ENCODE assay signal across 17 cellular contexts in the genomic region with DNA sequence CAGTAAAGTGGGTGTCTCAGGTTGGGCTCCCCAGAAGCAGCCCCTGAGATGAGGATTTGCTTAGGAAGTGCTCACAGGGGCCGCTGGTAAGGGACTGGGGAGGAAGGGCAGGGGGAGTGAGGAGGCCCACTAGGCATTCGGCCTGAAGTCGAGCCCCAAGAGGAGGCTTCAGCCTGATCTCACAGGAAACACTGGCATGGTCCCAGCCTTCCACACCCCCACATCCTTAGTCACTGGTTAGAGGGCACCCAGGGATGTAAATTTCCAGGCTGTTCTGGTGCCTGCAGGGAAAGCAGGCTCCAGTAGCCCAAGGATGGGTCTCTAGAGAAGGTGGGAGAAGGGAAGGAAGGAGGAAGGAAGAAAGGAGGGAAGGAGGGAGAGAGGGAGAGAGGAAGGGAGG. TPM values are rescaled to one million over a fixed set of nuclear protein-coding genes. Genes with fewer than 3 reads are reported as not detected.
DNase-seq lines count a peak whose midpoint lies in the region; ATAC-seq and TF ChIP-seq lines count a peak whose summit lies in the region.
"Had no signal": no experiment of that assay in that cellular context is flagged by ENCODE, and none has a peak within 500 bp of the region (broad histone marks: within the 10 kb centered on the region; RNA-seq: fewer than 3 reads in every experiment).

No MANE protein-coding gene starts in this region.

- no peak overlapping the region for H3K4me3 ChIP-seq in BLaER1 treated with 17β-estradiol and CSF1 and Interleukin-3, amounts not matched to agents 10 nM and 100 nM
- H3K4me3 ChIP-seq in PC-9: no peak overlapping the region
- H3K4me3 ChIP-seq in osteoblast (ENCODE audit: insufficient read depth, low read length): no peak overlapping the region

- H4K20me1 ChIP-seq in BLaER1 treated with 17β-estradiol and CSF1 and Interleukin-3, amounts not matched to agents 10 nM and 100 nM: no peaks in the 10 kb centered on the region
- H4K20me1 ChIP-seq in PC-9 (ENCODE audit: insufficient read depth) (no peaks in the 10 kb centered on the region), osteoblast (ENCODE audit: insufficient read depth, low read length) (no peaks in the 10 kb centered on the region)

- intact Hi-C loops in PC-9 (cut with micrococcal nuclease; ENCODE audit: unreplicated experiment): loop anchor here (2.0 kb wide), 1 partner anchor 63 kb away; no protein-coding TSS in a partner anchor

- ATAC-seq in HG02610 (IDR thresholded peaks at IDR 0.05; ENCODE audit: unreplicated experiment) (no peak), GM21576 (IDR thresholded peaks at IDR 0.05; ENCODE audit: unreplicated experiment) (no peak)
- ATAC-seq: activated CD4-positive, CD25-positive, alpha-beta regulatory T cell treated with anti-CD3 and anti-CD28 coated beads, Interleukin-2, amount 50 U/mL, for 24 hours had no signal

- TF ChIP-seq CTCF in PC-9 (conservative IDR thresholded peaks at IDR 0.05): no peak
- TF ChIP-seq CTCF in osteoblast (IDR thresholded peaks at IDR 0.05; ENCODE audit: extremely low read depth, low read depth, low read length): no peak

- DNase-seq in PC-9 (no peak), ecto neural progenitor cell (ENCODE audit: low spot score) (peak; percentile 33), osteoblast (ENCODE audit: insufficient read length, low spot score, missing footprints) (peak; percentile 91), OCI-M2 (lab: John Stamatoyannopoulos, UW; ENCODE audit: unreplicated experiment) (no peak), iPS-NIHi7 (ENCODE audit: extremely low spot score) (no peak)
- DNase-seq: activated naive CD4-positive, alpha-beta T cell treated with anti-CD3 and anti-CD28 coated beads for 36 hours; central memory CD4-positive, alpha-beta T cell; glutamatergic neuron; NCI-H2081 had no signal

- H3K9me3 ChIP-seq in BLaER1 treated with 17β-estradiol and CSF1 and Interleukin-3, amounts not matched to agents 10 nM and 100 nM (replicated peaks in 1 of 11): peaks cover 0 to 4% (median 0%) of the 10 kb centered on the region in 11 experiments; a peak in 1 of 22 replicates
- H3K9me3 ChIP-seq in PC-9 (ENCODE audit: insufficient read depth, low read depth) (no peaks in the 10 kb centered on the region), osteoblast (ENCODE audit: low read depth, low read length) (no peaks in the 10 kb centered on the region)

- no TSS peak for BruUV-seq in PC-9 (replicated peaks; lab: Mats Ljungman, UMichigan)

- H3K36me3 ChIP-seq in BLaER1 treated with 17β-estradiol and CSF1 and Interleukin-3, amounts not matched to agents 10 nM and 100 nM: no peaks in the 10 kb centered on the region
- no peaks in the 10 kb centered on the region for H3K36me3 ChIP-seq in PC-9 (ENCODE audit: low read depth)
- H3K36me3 ChIP-seq in osteoblast (ENCODE audit: insufficient read depth, low read length): no peaks in the 10 kb centered on the region

- no peak overlapping the region for H3K27ac ChIP-seq in BLaER1 treated with 17β-estradiol and CSF1 and Interleukin-3, amounts not matched to agents 10 nM and 100 nM
- no peak overlapping the region for H3K27ac ChIP-seq in PC-9
- no peak overlapping the region for H3K27ac ChIP-seq in osteoblast (ENCODE audit: low read depth, low read length)
- H3K27ac ChIP-seq: RWPE1 had no signal

- H2AFZ ChIP-seq in PC-9: no peak overlapping the region
- no peak overlapping the region for H2AFZ ChIP-seq in osteoblast (ENCODE audit: low read length)

- POLR2A ChIA-PET in PC-9 (lab: Charles Lee; ENCODE audit: unreplicated experiment): no interaction called here

- no peaks in the 10 kb centered on the region for H3K27me3 ChIP-seq in BLaER1 treated with 17β-estradiol and CSF1 and Interleukin-3, amounts not matched to agents 10 nM and 100 nM
- H3K27me3 ChIP-seq in PC-9 (ENCODE audit: insufficient read depth, low read depth) (no peaks in the 10 kb centered on the region; the same call in 1 of the 2 replicates), osteoblast (ENCODE audit: insufficient read depth, low read length) (peaks cover 23% of the 10 kb centered on the region)

- H3K4me2 ChIP-seq in BLaER1 treated with 17β-estradiol and CSF1 and Interleukin-3, amounts not matched to agents 10 nM and 100 nM: peak overlapping the region in 7 of 11 experiments; percentile 7 to 48 (median 28); a peak in 8 of 22 replicates
- H3K4me2 ChIP-seq in PC-9 (0 out of 2 replicates have a peak overlapping the region, but pooled peaks have one; percentile 38), osteoblast (ENCODE audit: insufficient read depth, low read length) (peak overlapping the region; percentile 28)

- H3F3A ChIP-seq in PC-9 (ENCODE audit: insufficient read depth, low read depth): peaks cover 12% of the 10 kb centered on the region; the same call in 1 of the 2 replicates

- peaks cover 0 to 23% (median 10%) of the 10 kb centered on the region in 10 experiments; a peak in 10 of 20 replicates for H3K4me1 ChIP-seq in BLaER1 treated with 17β-estradiol and CSF1 and Interleukin-3, amounts not matched to agents 10 nM and 100 nM
- H3K4me1 ChIP-seq in PC-9 (replicated peaks; ENCODE audit: insufficient read depth) (peaks cover 25% of the 10 kb centered on the region), osteoblast (ENCODE audit: insufficient read depth, low read length) (peaks cover 16% of the 10 kb centered on the region)

- no peak overlapping the region for H3K9ac ChIP-seq in BLaER1 treated with 17β-estradiol and CSF1 and Interleukin-3, amounts not matched to agents 10 nM and 100 nM

- CTCF ChIA-PET in PC-9 (lab: Charles Lee): interaction anchor here (0.6 kb wide), 1 partner anchor 14 kb away, joined by 4 read pairs; no protein-coding TSS in a partner anchor

- H3K79me2 ChIP-seq in PC-9 (ENCODE audit: low read depth) (no peaks in the 10 kb centered on the region), osteoblast (ENCODE audit: insufficient read depth, low read length) (no peaks in the 10 kb centered on the region)

- no peaks in the 10 kb centered on the region for H3K9me2 ChIP-seq in PC-9 (ENCODE audit: insufficient read depth)

RNA-seq across cellular contexts. Expression of gene KCNK3, which starts 22.4 kb away (rescaled TPM):
- total RNA-seq in PC-9 (2021): 0.08 TPM in 1 of 2 replicates, not detected in the other
- total RNA-seq in osteoblast: not detected in 2 replicates
- total RNA-seq: activated naive CD4-positive, alpha-beta T cell treated with anti-CD3 and anti-CD28 coated beads for 36 hours; T-helper 1 cell treated with Interleukin-12 subunit alpha and Interleukin-12 subunit beta and Interleukin-4 antibody, amounts not matched to agents 30 ng/mL and 1 ng/mL, for 36 hours had no signal

RNA-seq across cellular contexts. Expression of gene CIB4, which starts 29.0 kb away (rescaled TPM):
- total RNA-seq in PC-9 (2021) (not detected in 2 replicates), osteoblast (not detected in 2 replicates)
- total RNA-seq: activated naive CD4-positive, alpha-beta T cell treated with anti-CD3 and anti-CD28 coated beads for 36 hours; mucosa of gallbladder; T-helper 1 cell treated with Interleukin-12 subunit alpha and Interleukin-12 subunit beta and Interleukin-4 antibody, amounts not matched to agents 30 ng/mL and 1 ng/mL, for 36 hours; temporal lobe had no signal

Comparison
In these comparisons a context has a peak if more than half of its experiments do, and no peak if none do; other contexts are left out.
1. DNase-seq: peak in ecto neural progenitor cell (single experiment) and osteoblast (single experiment); none in PC-9 (0 of 2), OCI-M2 (single experiment) and iPS-NIHi7 (single experiment).
2. Peak in every context shown above with its lines, with median percentiles within 50 percentile points of each other: H3K4me2 ChIP-seq.